ENCODE assay signal across 8 cellular contexts in genomic region chr10:132223156-132223590, GRCh38. TPM values are rescaled to one million over a fixed set of nuclear protein-coding genes. Genes with fewer than 3 reads are reported as not detected.
DNase-seq lines count a peak whose midpoint lies in the region; ATAC-seq and TF ChIP-seq lines count a peak whose summit lies in the region.

No MANE protein-coding gene starts in this region.

- no peaks in the 10 kb centered on the region for H3F3A ChIP-seq in neural progenitor cell (ENCODE audit: low read depth)

- DNase-seq in A172 (ENCODE audit: low spot score) (peak; percentile 60), OCI-M1 (lab: John Stamatoyannopoulos, UW) (peak; percentile 90), activated T-helper 1 cell treated with Interleukin-2 at 50 U/mL for 16 hours (ENCODE audit: low read depth) (peak; percentile 31), fibroblast of pulmonary artery (ENCODE audit: low read depth) (peak; percentile 82), neural progenitor cell (ENCODE audit: low spot score) (peak; percentile 91), substantia nigra (lab: John Stamatoyannopoulos, UW) (peak; percentile 8 to 85 (median 68))

- H3K4me1 Mint-ChIP-seq in neural progenitor cell: peaks cover 2% of the 10 kb centered on the region

- H4K20me1 ChIP-seq in neural progenitor cell (ENCODE audit: low read depth): no peaks in the 10 kb centered on the region

- peaks cover 7% of the 10 kb centered on the region for H3K9me3 Mint-ChIP-seq in neural progenitor cell

- no peaks in the 10 kb centered on the region for H3K4me1 ChIP-seq in neural progenitor cell

- peak; percentile 97 for TF ChIP-seq CTCF in fibroblast of pulmonary artery (IDR thresholded peaks at IDR 0.05; ENCODE audit: low read length, missing control alignments)
- peak; percentile 95 for TF ChIP-seq CTCF in neural progenitor cell (IDR thresholded peaks at IDR 0.05)

- H3K4me3 ChIP-seq in fibroblast of pulmonary artery (replicated peaks; ENCODE audit: low read depth, low read length): no peak overlapping the region
- no peak overlapping the region for H3K4me3 ChIP-seq in neural progenitor cell

- peak overlapping the region; percentile 38 for H3K4me2 ChIP-seq in neural progenitor cell

- no peak overlapping the region for H2AFZ ChIP-seq in neural progenitor cell (replicated peaks)

- H3K4me3 Mint-ChIP-seq in neural progenitor cell: no peak overlapping the region

- no peaks in the 10 kb centered on the region for H3K79me2 ChIP-seq in neural progenitor cell (ENCODE audit: low read depth)

- H3K27ac ChIP-seq in neural progenitor cell (no peak overlapping the region), substantia nigra (ENCODE audit: low read depth, low read length, poor library complexity, severe bottlenecking) (no peak overlapping the region)

- peaks cover under 1% of the 10 kb centered on the region for H3K9me3 ChIP-seq in neural progenitor cell (ENCODE audit: low read depth)

- peak; percentile 87 for ATAC-seq in GM18498 (IDR thresholded peaks at IDR 0.05; ENCODE audit: unreplicated experiment)
- ATAC-seq in HG03066 (IDR thresholded peaks at IDR 0.05; ENCODE audit: low read depth, unreplicated experiment): peak; percentile 95

- no peaks in the 10 kb centered on the region for H3K27me3 Mint-ChIP-seq in neural progenitor cell (ENCODE audit: insufficient read depth, low read depth)

- no peaks in the 10 kb centered on the region for H3K36me3 ChIP-seq in neural progenitor cell

- H3K27ac Mint-ChIP-seq in neural progenitor cell: no peak overlapping the region

- H3K9ac ChIP-seq in neural progenitor cell: no peak overlapping the region

- H3K27me3 ChIP-seq in neural progenitor cell: no peaks in the 10 kb centered on the region

- H3K36me3 Mint-ChIP-seq in neural progenitor cell: peaks cover 5% of the 10 kb centered on the region

RNA-seq across cellular contexts. Expression of gene DPYSL4, which starts 36.4 kb away (rescaled TPM):
- 16.2 and 18.4 TPM in 2 replicates for total RNA-seq in A172 (2014; rRNA removed; shearing (Covaris generic))
- total RNA-seq in neural progenitor cell (ENCODE audit: low replicate concordance): 17.7 and 28.1 TPM in 2 replicates

Comparison
In these comparisons a context has a peak if more than half of its experiments do, and no peak if none do; other contexts are left out.
1. DNase-seq: peak in every context shown above with its lines; median percentile 91 in neural progenitor cell; 90 in OCI-M1; 82 in fibroblast of pulmonary artery; 68 in substantia nigra; 60 in A172; 31 in activated T-helper 1 cell treated with Interleukin-2 at 50 U/mL for 16 hours.